Comparison of ENCODE assay signal across 8 cellular contexts in the genomic region with DNA sequence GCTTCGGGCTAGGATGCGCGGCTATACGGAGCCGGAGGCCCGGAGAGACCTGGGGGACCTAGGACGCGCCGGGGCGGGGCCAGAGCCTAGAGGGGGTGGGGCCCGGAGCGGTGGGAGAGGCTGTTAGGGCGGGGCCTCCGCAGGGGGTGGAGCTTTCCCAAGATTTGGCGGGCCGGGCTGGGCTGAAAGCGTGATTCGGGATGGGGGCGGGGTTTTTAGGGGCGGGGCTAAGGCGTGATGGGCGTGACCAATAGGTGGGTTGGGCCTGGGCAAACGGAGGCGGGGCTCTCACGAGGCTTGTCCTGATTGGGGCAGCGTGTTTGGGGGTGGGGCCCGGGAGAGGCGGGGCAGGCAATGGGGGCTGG. TPM values are rescaled to one million over a fixed set of nuclear protein-coding genes. Genes with fewer than 3 reads are reported as not detected.
A peak's percentile ranks its signal among the peaks of the same experiment; 100 is the strongest.
DNase-seq lines count a peak whose midpoint lies in the region; TF ChIP-seq lines count a peak whose summit lies in the region.

No MANE protein-coding gene starts in this region.

- no peak overlapping the region; the same call in 1 of the 2 replicates for H3K4ac ChIP-seq in H9 (ENCODE audit: low read depth, low read length)

- H3K23me2 ChIP-seq in H9 (ENCODE audit: insufficient read length, low read depth, low read length, poor library complexity, severe bottlenecking) = no peaks in the 10 kb centered on the region

- no peaks in the 10 kb centered on the region for H4K20me1 ChIP-seq in H9 (ENCODE audit: control insufficient read depth, insufficient read depth, insufficient read length)

- no peak overlapping the region for H4K91ac ChIP-seq in H9 (ENCODE audit: insufficient read length, low read depth, low read length)

- H3K36me3 Mint-ChIP-seq in H9 (ENCODE audit: insufficient read depth in 1 of 3, low read depth in 3 of 3) = peaks cover 15 to 19% (median 17%) of the 10 kb centered on the region in 3 experiments; a peak in 6 of 7 replicates

- DNase-seq in ELR (ENCODE audit: low read depth) = peak; percentile 93
- peak; percentile 95 for DNase-seq in H9
- DNase-seq in MG63 = peak; percentile 96
- peak; percentile 70 to 96 for DNase-seq in SJSA1 (ENCODE audit: low read depth in 1 of 2, low spot score in 2 of 2)
- peak; percentile 89 for DNase-seq in activated naive CD4-positive, alpha-beta T cell treated with Interleukin-2 at 50 U/mL for 16 hours
- peak; percentile 65 for DNase-seq in foreskin melanocyte

- peak overlapping the region; percentile 89 for H3K9ac ChIP-seq in H9 (ENCODE audit: extremely low read depth, insufficient read length, low read length)
- H3K9ac ChIP-seq in stomach smooth muscle (ENCODE audit: low read length in 2 of 2) = peak overlapping the region; percentile 91 to 98

- no peak overlapping the region for H2BK15ac ChIP-seq in H9 (ENCODE audit: low read depth, low read length)

- no peak overlapping the region for H2BK120ac ChIP-seq in H9 (ENCODE audit: low read depth, low read length, poor library complexity, severe bottlenecking)

- H3K79me2 ChIP-seq in H9 (ENCODE audit: insufficient read depth, low read length) = peaks cover 14% of the 10 kb centered on the region; the same call in 1 of the 2 replicates

- H3K23ac ChIP-seq in H9 (ENCODE audit: insufficient read length, low read depth, low read length) = no peak overlapping the region

- H3K79me1 ChIP-seq in H9 (ENCODE audit: insufficient read depth, low read depth, low read length, poor library complexity, severe bottlenecking) = no peaks in the 10 kb centered on the region

- H3K36me3 ChIP-seq in MG63 (peaks cover 22% of the 10 kb centered on the region), SJSA1 (peaks cover 15% of the 10 kb centered on the region), neuron (ENCODE audit: insufficient read depth, low read length) (no peaks in the 10 kb centered on the region), stomach smooth muscle (ENCODE audit: control insufficient read depth in 2 of 2, insufficient read depth in 2 of 2, low read length in 2 of 2) (no peaks in the 10 kb centered on the region)

- no peak overlapping the region for H4K8ac ChIP-seq in H9 (replicated peaks; ENCODE audit: insufficient read length, low read depth, low read length)

- H3K4me3 ChIP-seq in MG63 (peak overlapping the region; percentile 71), SJSA1 (peak overlapping the region; percentile 94), neuron (ENCODE audit: low read length) (peak overlapping the region; percentile 89), stomach smooth muscle (ENCODE audit: low read length in 2 of 2) (peak overlapping the region; percentile 50 to 88)

- H3K4me1 Mint-ChIP-seq in H9 = peaks cover 4 to 12% of the 10 kb centered on the region in 2 experiments; a peak in 3 of 4 replicates

- H2BK12ac ChIP-seq in H9 (ENCODE audit: insufficient read length, low read depth, low read length) = no peak overlapping the region

- H2BK5ac ChIP-seq in H9 (ENCODE audit: insufficient read length, low read length) = peak overlapping the region; percentile 65

- no peak overlapping the region for H4K5ac ChIP-seq in H9 (ENCODE audit: insufficient read length, low read depth, low read length)

- H3K56ac ChIP-seq in H9 (ENCODE audit: insufficient read length, low read depth, low read length) = no peak overlapping the region

- H3K9me3 Mint-ChIP-seq in H9 = peaks cover 9 to 11% of the 10 kb centered on the region in 2 experiments; a peak in 4 of 5 replicates

- H3K27me3 ChIP-seq in H9 (ENCODE audit: insufficient read depth, low read length) (no peaks in the 10 kb centered on the region), MG63 (no peaks in the 10 kb centered on the region), SJSA1 (replicated peaks) (no peaks in the 10 kb centered on the region), neuron (ENCODE audit: insufficient read depth, low read length) (no peaks in the 10 kb centered on the region), stomach smooth muscle (ENCODE audit: control insufficient read depth in 1 of 2, insufficient read depth in 2 of 2, low read length in 2 of 2) (no peaks in the 10 kb centered on the region)

- H3K27ac ChIP-seq in H9 (ENCODE audit: insufficient read length, low read depth, low read length) (no peak overlapping the region), SJSA1 (peak overlapping the region; percentile 100), stomach smooth muscle (ENCODE audit: low read length) (peak overlapping the region; percentile 99)

- peak overlapping the region; percentile 60 for H3K4me2 ChIP-seq in H9 (ENCODE audit: insufficient read depth, insufficient read length, low read length)

- H2BK20ac ChIP-seq in H9 (ENCODE audit: low read depth, low read length, poor library complexity, severe bottlenecking) = no peak overlapping the region

- H3K4me3 Mint-ChIP-seq in H9 = peak overlapping the region; percentile 77 to 88

- H3K4me1 ChIP-seq in H9 (ENCODE audit: insufficient read depth, low read length) (no peaks in the 10 kb centered on the region), SJSA1 (replicated peaks) (peaks cover 24% of the 10 kb centered on the region), neuron (ENCODE audit: insufficient read depth, low read length) (peaks cover 14% of the 10 kb centered on the region), stomach smooth muscle (ENCODE audit: control insufficient read depth, insufficient read depth, low read length) (peaks cover 39% of the 10 kb centered on the region)

- no peak overlapping the region for H2AK5ac ChIP-seq in H9 (ENCODE audit: insufficient read length, low read length)

- H3K27me3 Mint-ChIP-seq in H9 (ENCODE audit: low read depth) = no peaks in the 10 kb centered on the region

- H3K18ac ChIP-seq in H9 (ENCODE audit: insufficient read length, low read depth, low read length) = peak overlapping the region; percentile 94

- H2AFZ ChIP-seq in H9 (ENCODE audit: low read length) = no peak overlapping the region
- H2AFZ ChIP-seq in neuron (ENCODE audit: low read depth, low read length) = no peak overlapping the region

- no peaks in the 10 kb centered on the region for H3K9me3 ChIP-seq in H9 (ENCODE audit: control insufficient read depth, low read depth, low read length)
- peaks cover 6% of the 10 kb centered on the region for H3K9me3 ChIP-seq in MG63
- H3K9me3 ChIP-seq in SJSA1 (replicated peaks) = no peaks in the 10 kb centered on the region
- no peaks in the 10 kb centered on the region for H3K9me3 ChIP-seq in neuron (ENCODE audit: low read length)
- H3K9me3 ChIP-seq in stomach smooth muscle (ENCODE audit: control insufficient read depth in 2 of 2, low read length in 2 of 2) = no peaks in the 10 kb centered on the region

- peak overlapping the region; percentile 99 for H3K14ac ChIP-seq in H9 (ENCODE audit: insufficient read depth, low read length)

- H3K27ac Mint-ChIP-seq in H9 = peak overlapping the region in 1 of 3 experiments; percentile 48; a peak in 1 of 7 replicates

- no CpG with 5 or more reads among the region's 28 CpGs for WGBS in H9 (ENCODE audit: extremely low coverage, insufficient read length, low lambda C conversion rate)

- no peak for TF ChIP-seq CTCF in H9 (conservative IDR thresholded peaks at IDR 0.05)

- no peak overlapping the region for H3T11ph ChIP-seq in H9 (ENCODE audit: low read length)

RNA-seq across cellular contexts. Expression of gene RAB11B, which starts 0.4 kb away (rescaled TPM):
- total RNA-seq in H9 (2021) = 106 and 107 TPM in 2 replicates
- 17.0 and 39.8 TPM in 2 replicates for total RNA-seq in MG63 (2014; rRNA removed; shearing (Covaris generic); ENCODE audit: low replicate concordance)
- total RNA-seq in SJSA1 (2014; rRNA removed; shearing (Covaris generic)) = 5.6 and 9.1 TPM in 2 replicates

RNA-seq across cellular contexts. Expression of gene MARCHF2, which starts 22.5 kb away (rescaled TPM):
- 23.1 and 27.5 TPM in 2 replicates for total RNA-seq in H9 (2021)
- total RNA-seq in MG63 (2014; rRNA removed; shearing (Covaris generic); ENCODE audit: low replicate concordance) = 60.2 and 89.4 TPM in 2 replicates
- total RNA-seq in SJSA1 (2014; rRNA removed; shearing (Covaris generic)) = 37.9 and 45.5 TPM in 2 replicates

RNA-seq across cellular contexts. Expression of gene ANGPTL4, which starts 26.6 kb away (rescaled TPM):
- 1.9 and 2.5 TPM in 2 replicates for total RNA-seq in H9 (2021)
- 46.7 and 64.6 TPM in 2 replicates for total RNA-seq in MG63 (2014; rRNA removed; shearing (Covaris generic); ENCODE audit: low replicate concordance)
- total RNA-seq in SJSA1 (2014; rRNA removed; shearing (Covaris generic)) = 1.5 and 3.4 TPM in 2 replicates

RNA-seq across cellular contexts. Expression of gene KANK3, which starts 47.5 kb away (rescaled TPM):
- total RNA-seq in H9 (2021) = 5.3 and 7.7 TPM in 2 replicates
- total RNA-seq in MG63 (2014; rRNA removed; shearing (Covaris generic); ENCODE audit: low replicate concordance) = 0.20 TPM in 1 of 2 replicates, not detected in the other
- not detected in 2 replicates for total RNA-seq in SJSA1 (2014; rRNA removed; shearing (Covaris generic))

RNA-seq across cellular contexts. Expression of gene HNRNPM, which starts 54.2 kb away (rescaled TPM):
- 458 and 468 TPM in 2 replicates for total RNA-seq in H9 (2021)
- total RNA-seq in MG63 (2014; rRNA removed; shearing (Covaris generic); ENCODE audit: low replicate concordance) = 95.3 and 126 TPM in 2 replicates
- 125 and 127 TPM in 2 replicates for total RNA-seq in SJSA1 (2014; rRNA removed; shearing (Covaris generic))

Comparison
In these comparisons a context has a peak if more than half of its experiments do, and no peak if none do; other contexts are left out.
1. RNA of gene ANGPTL4, which starts 26.6 kb away (total RNA-seq): 46.7 to 64.6 TPM in MG63; 1.5 to 3.4 TPM in SJSA1 and 1.9 to 2.5 TPM in H9; every median in the first group is over 10 times any median in the second.
2. Peak in every context shown above with its lines, with median percentiles within 50 percentile points of each other: DNase-seq and H3K4me3 ChIP-seq.